Comparison of ENCODE assay signal across 5 cellular contexts in genomic region chrX:132945055-132945599, GRCh38. TPM values are rescaled to one million over a fixed set of nuclear protein-coding genes. Genes with fewer than 3 reads are reported as not detected.
"Had no signal": no experiment of that assay in that cellular context is flagged by ENCODE, and none has a peak within 500 bp of the region (broad histone marks: within the 10 kb centered on the region; RNA-seq: fewer than 3 reads in every experiment).

No MANE protein-coding gene starts in this region.

RNA-seq across cellular contexts. Expression of gene HS6ST2, which starts 13.3 kb away (rescaled TPM):
- total RNA-seq: left lobe of liver, left ventricle myocardium superior, lung microvascular endothelial cell, mononuclear cell had no signal
- polyA plus RNA-seq: naive thymus-derived CD4-positive, alpha-beta T cell had no signal
